ENCODE assay signal across 2 cellular contexts in genomic region chr17:66538776-66539175, GRCh38.
A peak's percentile ranks its signal among the peaks of the same experiment; 100 is the strongest.
TF ChIP-seq lines count a peak whose summit lies in the region.

No MANE protein-coding gene starts in this region.

TF ChIP-seq in SK-N-SH, 30 proteins besides CTCF, POLR2A, EP300 and RAD21 (continued from another document):
- TF ChIP-seq IRF3 (IDR thresholded peaks at IDR 0.05; ENCODE audit: low read depth, low read length) (no peak), RCOR1 (IDR thresholded peaks at IDR 0.05; ENCODE audit: low read length) (0 out of 2 replicates have a peak, but pooled peaks have one; percentile 22), TEAD4 (IDR thresholded peaks at IDR 0.05; ENCODE audit: borderline replicate concordance, insufficient read depth) (no peak), SIN3A (IDR thresholded peaks at IDR 0.05; ENCODE audit: borderline replicate concordance, low read depth, low read length) (no peak), SMC3 (IDR thresholded peaks at IDR 0.05; ENCODE audit: low read depth, low read length) (no peak), RFX5 (IDR thresholded peaks at IDR 0.05; ENCODE audit: low read length) (no peak)
- TF ChIP-seq, protein P1, sequence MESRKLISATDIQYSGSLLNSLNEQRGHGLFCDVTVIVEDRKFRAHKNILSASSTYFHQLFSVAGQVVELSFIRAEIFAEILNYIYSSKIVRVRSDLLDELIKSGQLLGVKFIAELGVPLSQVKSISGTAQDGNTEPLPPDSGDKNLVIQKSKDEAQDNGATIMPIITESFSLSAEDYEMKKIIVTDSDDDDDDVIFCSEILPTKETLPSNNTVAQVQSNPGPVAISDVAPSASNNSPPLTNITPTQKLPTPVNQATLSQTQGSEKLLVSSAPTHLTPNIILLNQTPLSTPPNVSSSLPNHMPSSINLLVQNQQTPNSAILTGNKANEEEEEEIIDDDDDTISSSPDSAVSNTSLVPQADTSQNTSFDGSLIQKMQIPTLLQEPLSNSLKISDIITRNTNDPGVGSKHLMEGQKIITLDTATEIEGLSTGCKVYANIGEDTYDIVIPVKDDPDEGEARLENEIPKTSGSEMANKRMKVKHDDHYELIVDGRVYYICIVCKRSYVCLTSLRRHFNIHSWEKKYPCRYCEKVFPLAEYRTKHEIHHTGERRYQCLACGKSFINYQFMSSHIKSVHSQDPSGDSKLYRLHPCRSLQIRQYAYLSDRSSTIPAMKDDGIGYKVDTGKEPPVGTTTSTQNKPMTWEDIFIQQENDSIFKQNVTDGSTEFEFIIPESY (IDR thresholded peaks at IDR 0.05; ENCODE audit: borderline replicate concordance, low read depth) = no peak

TF ChIP-seq in SK-N-SH treated with all-trans-retinoic acid at 6 μM for 48 hours, 23 proteins besides CTCF, POLR2A, EP300 and RAD21 (continued from another document):
- TF ChIP-seq TSHZ2 (CRISPR knock-in tag; IDR thresholded peaks at IDR 0.05) = no peak
- no peak for TF ChIP-seq ZC3H10 (CRISPR knock-in tag; IDR thresholded peaks at IDR 0.05)
- TF ChIP-seq ZFP3 (CRISPR knock-in tag; IDR thresholded peaks at IDR 0.05) = no peak
- no peak for TF ChIP-seq RARB (CRISPR knock-in tag; IDR thresholded peaks at IDR 0.05)
- TF ChIP-seq ISL1 (CRISPR knock-in tag; IDR thresholded peaks at IDR 0.05) = no peak
- no peak for TF ChIP-seq CREB5 (CRISPR knock-in tag; IDR thresholded peaks at IDR 0.05; ENCODE audit: low read depth)
- TF ChIP-seq ESRRG (CRISPR knock-in tag; IDR thresholded peaks at IDR 0.05) = no peak
- TF ChIP-seq ZFP30 (CRISPR knock-in tag; IDR thresholded peaks at IDR 0.05) = no peak
- TF ChIP-seq GLIS3 (CRISPR knock-in tag; IDR thresholded peaks at IDR 0.05) = no peak
